In the genomic region with DNA sequence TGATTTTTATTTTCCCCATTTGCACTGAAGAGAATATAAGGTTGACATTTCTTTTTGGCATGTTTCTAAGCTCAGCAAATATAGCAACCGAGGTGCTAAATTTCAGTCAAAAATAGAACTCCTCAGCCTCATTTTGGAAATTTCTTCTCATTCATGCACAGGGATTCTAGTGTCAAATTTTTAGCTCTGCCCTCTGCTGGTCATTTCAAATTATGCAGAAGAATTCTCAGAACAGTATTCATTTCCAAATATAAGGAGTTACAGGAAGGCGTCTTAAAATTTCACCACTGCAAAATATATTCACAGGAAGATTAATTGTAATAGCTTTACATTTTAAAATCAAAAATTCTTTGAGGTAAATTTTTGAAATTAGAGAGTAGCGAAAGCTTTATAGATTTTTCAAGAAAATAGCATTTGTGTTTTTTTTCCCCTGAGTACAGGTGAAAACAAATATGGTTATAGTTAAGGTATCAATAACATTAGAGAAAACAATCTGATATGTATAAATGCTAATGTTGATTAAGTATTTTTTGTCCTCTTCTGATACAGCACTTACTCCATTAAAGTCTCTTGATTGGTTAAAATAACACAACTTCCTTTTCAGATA, we compare ENCODE assay signal across 8 cellular contexts. TPM values are rescaled to one million over a fixed set of nuclear protein-coding genes. Genes with fewer than 3 reads are reported as not detected.
A peak's percentile ranks its signal among the peaks of the same experiment; 100 is the strongest.
DNase-seq lines count a peak whose midpoint lies in the region; ATAC-seq, FAIRE-seq and TF ChIP-seq lines count a peak whose summit lies in the region.

No MANE protein-coding gene starts in this region.

- no peak overlapping the region for H3K23ac ChIP-seq in H1 (ENCODE audit: insufficient read length)

- H2AFZ ChIP-seq in H1 (ENCODE audit: low read length), result no peak overlapping the region

- DNase-seq in DMS 273 (lab: John Stamatoyannopoulos, UW; ENCODE audit: unreplicated experiment), result peak; percentile 62
- no peak for DNase-seq in DMS 273 treated with DMSO at 0.1 percent for 48 hours (lab: John Stamatoyannopoulos, UW)
- DNase-seq in NT2/D1 (ENCODE audit: low read depth, low spot score), result peak; percentile 30
- no peak for DNase-seq in H1 (ENCODE audit: low read depth in 1 of 2, low spot score in 2 of 2)
- DNase-seq in pancreas, result no peak

- no peaks in the 10 kb centered on the region for H4K20me1 ChIP-seq in H1 (replicated peaks in 1 of 2; ENCODE audit: control insufficient read depth in 1 of 2, insufficient read depth in 2 of 2, low read length in 2 of 2)

- FAIRE-seq in H1 (lab: Jason Lieb, UNC), result peak; percentile 42
- peak; percentile 93 for FAIRE-seq in pancreas (lab: Jason Lieb, UNC)

- H2BK5ac ChIP-seq in H1 (ENCODE audit: low read depth, low read length), result no peak overlapping the region

- no peak overlapping the region for H3K9ac ChIP-seq in NT2/D1 (ENCODE audit: insufficient read length, low read depth)
- no peak overlapping the region for H3K9ac ChIP-seq in H1 (replicated peaks in 1 of 4; ENCODE audit: extremely low read depth in 1 of 4, low read depth in 3 of 4, low read length in 3 of 4)

- H2BK120ac ChIP-seq in H1 (replicated peaks; ENCODE audit: low read depth, low read length), result no peak overlapping the region

- CTCF ChIA-PET in H1 (lab: Charles Lee; ENCODE audit: partially characterized antibody), result interaction anchor here (0.6 to 4.0 kb wide), 51 partner anchors 9 to 543 kb away, joined by 3 to 25 read pairs (median 4); partner anchors contain the start of gene FMN2

- peak; percentile 46 to 50 for TF ChIP-seq RAD21 in H1 (IDR thresholded peaks at IDR 0.05 in 1 of 2, conservative IDR thresholded peaks at IDR 0.05 in 1 of 2; ENCODE audit: low read depth in 2 of 2, low read length in 2 of 2)

- no peak overlapping the region for H2BK20ac ChIP-seq in H1 (ENCODE audit: low read length)

- H4K8ac ChIP-seq in H1 (ENCODE audit: extremely low read depth, insufficient read depth, low read length), result no peak overlapping the region

- H4K91ac ChIP-seq in H1 (replicated peaks; ENCODE audit: insufficient read length, low read length), result no peak overlapping the region

- POLR2A ChIA-PET in H1 (lab: Charles Lee; ENCODE audit: partially characterized antibody), result no interaction called here

- H3K79me2 ChIP-seq in H1 (ENCODE audit: control insufficient read depth in 1 of 2, insufficient read depth in 2 of 2, low read length in 2 of 2), result no peaks in the 10 kb centered on the region

- H3K27ac ChIP-seq in H1 (ENCODE audit: low read depth, low read length) (no peak overlapping the region), pancreas (no peak overlapping the region)

- WGBS in H1 (ENCODE audit: extremely low coverage in 1 of 2, insufficient coverage in 1 of 2, insufficient read length in 1 of 2, insufficient replicate concordance in 2 of 2, low coverage in 1 of 2, low lambda C conversion rate in 2 of 2, missing lambda C conversion rate in 1 of 2), 2 experiments, result 62% methylated on average over 3 of the region's 3 CpGs; no CpG with 5 or more reads in 1 of the 2 experiments
- WGBS in pancreas, 2 donors, result 31 to 32% methylated on average over 3 of the region's 3 CpGs

- H3K36me3 ChIP-seq in NT2/D1 (ENCODE audit: insufficient read depth, insufficient read length, low read length) (no peaks in the 10 kb centered on the region), H1 (ENCODE audit: control insufficient read depth in 2 of 4, insufficient read depth in 4 of 4, low read length in 3 of 4) (no peaks in the 10 kb centered on the region), pancreas (no peaks in the 10 kb centered on the region)

- intact Hi-C loops in pancreas (cut with DNase I), result loop anchor here in 1 of 3 donors (10.0 kb wide), 1 partner anchor 115 kb away; no protein-coding TSS in a partner anchor

- no peak overlapping the region for H3K4me2 ChIP-seq in H1 (ENCODE audit: insufficient read depth in 1 of 2, low read depth in 2 of 2, low read length in 2 of 2)

- no peak overlapping the region for H3K18ac ChIP-seq in H1 (ENCODE audit: extremely low read depth, low read length)

- H3K4me3 ChIP-seq in NT2/D1 (ENCODE audit: insufficient read length, low read depth), result no peak overlapping the region
- H3K4me3 ChIP-seq in H1 (ENCODE audit: extremely low read depth in 1 of 4, insufficient read depth in 2 of 4, low read depth in 3 of 4, low read length in 4 of 4), result no peak overlapping the region
- no peak overlapping the region for H3K4me3 ChIP-seq in pancreas

- H2AK5ac ChIP-seq in H1 (ENCODE audit: low read depth, low read length), result no peak overlapping the region

- H3K4ac ChIP-seq in H1 (replicated peaks; ENCODE audit: insufficient read length, low read depth, low read length), result no peak overlapping the region

- no peak overlapping the region for H2BK15ac ChIP-seq in H1 (ENCODE audit: low read length)

- ATAC-seq in HG02973 (IDR thresholded peaks at IDR 0.05; ENCODE audit: unreplicated experiment), result peak; percentile 56
- peak in 3 of 4 donors; percentile 39 to 70 (median 66) for ATAC-seq in pancreas
- no peak for ATAC-seq in GM19035 (IDR thresholded peaks at IDR 0.05; ENCODE audit: unreplicated experiment)
- no peak for ATAC-seq in HG03280 (IDR thresholded peaks at IDR 0.05; ENCODE audit: unreplicated experiment)

- no peak overlapping the region for H3K14ac ChIP-seq in H1 (ENCODE audit: insufficient read length)

- H3K23me2 ChIP-seq in H1 (ENCODE audit: low read depth, low read length), result no peaks in the 10 kb centered on the region

- TF ChIP-seq CTCF in H1 (IDR thresholded peaks at IDR 0.05; ENCODE audit: control extremely low read depth in 1 of 3, insufficient read depth in 1 of 3, low read depth in 1 of 3, low read length in 3 of 3) (peak in 2 of 3 experiments; percentile 37 to 47; a peak in 2 of 4 replicates), pancreas (IDR thresholded peaks at IDR 0.05) (peak; percentile 27 to 53 (median 51))

- H3K79me1 ChIP-seq in H1 (ENCODE audit: low read depth, low read length), result no peaks in the 10 kb centered on the region

- H3K56ac ChIP-seq in H1 (replicated peaks; ENCODE audit: insufficient read length, low read depth, low read length), result no peak overlapping the region

- H2BK12ac ChIP-seq in H1 (ENCODE audit: low read depth, low read length), result no peak overlapping the region

- H3K4me1 ChIP-seq in NT2/D1 (ENCODE audit: insufficient read depth, insufficient read length) (no peaks in the 10 kb centered on the region), H1 (replicated peaks in 1 of 4; ENCODE audit: control insufficient read depth in 3 of 4, insufficient read depth in 4 of 4, low read length in 3 of 4) (no peaks in the 10 kb centered on the region), pancreas (no peaks in the 10 kb centered on the region)

- TF ChIP-seq EP300 in H1 (IDR thresholded peaks at IDR 0.05; ENCODE audit: borderline replicate concordance in 1 of 2, low read depth in 2 of 2, low read length in 2 of 2), result no peak

- no peak overlapping the region for H4K5ac ChIP-seq in H1 (ENCODE audit: insufficient read length, low read depth, low read length)

- TF ChIP-seq POLR2A in H1 (IDR thresholded peaks at IDR 0.05; ENCODE audit: control extremely low read depth in 1 of 2, low read depth in 2 of 2, low read length in 2 of 2), result no peak

- no peaks in the 10 kb centered on the region for H3K27me3 ChIP-seq in NT2/D1 (ENCODE audit: insufficient read depth, insufficient read length)
- no peaks in the 10 kb centered on the region for H3K27me3 ChIP-seq in H1 (replicated peaks in 1 of 4; ENCODE audit: control insufficient read depth in 3 of 4, extremely low read depth in 1 of 4, insufficient read depth in 3 of 4, low read length in 3 of 4)
- H3K27me3 ChIP-seq in pancreas, result no peaks in the 10 kb centered on the region

- H3K9me3 ChIP-seq in NT2/D1 (ENCODE audit: insufficient read depth, low read length), result no peaks in the 10 kb centered on the region
- no peaks in the 10 kb centered on the region for H3K9me3 ChIP-seq in H1 (ENCODE audit: insufficient read depth in 2 of 2, low read depth in 1 of 2, low read length in 1 of 2)
- H3K9me3 ChIP-seq in pancreas, result no peaks in the 10 kb centered on the region

TF ChIP-seq in H1, 55 proteins besides CTCF, POLR2A, EP300 and RAD21:
- TF ChIP-seq CEBPB (IDR thresholded peaks at IDR 0.05; ENCODE audit: low read depth, low read length) (no peak), TAF7 (optimal IDR thresholded peaks at IDR 0.05; ENCODE audit: borderline replicate concordance, low read depth, low read length) (no peak), SIX5 (IDR thresholded peaks at IDR 0.05; ENCODE audit: low read depth, low read length) (no peak), BACH1 (IDR thresholded peaks at IDR 0.05; ENCODE audit: low read length) (no peak), HDAC6 (IDR thresholded peaks at IDR 0.05; ENCODE audit: low read depth, low read length) (no peak), CHD1 (IDR thresholded peaks at IDR 0.05; ENCODE audit: low read depth, low read length) (no peak), BRCA1 (IDR thresholded peaks at IDR 0.05; ENCODE audit: low read depth, low read length) (no peak), EGR1 (IDR thresholded peaks at IDR 0.05; ENCODE audit: borderline replicate concordance, low read depth, low read length) (no peak)

RNA-seq across cellular contexts. Expression of gene FMN2, which starts 57.9 kb away (rescaled TPM):
- 1.7 and 2.0 TPM in 2 replicates for total RNA-seq in H1 (2021; fragmentation: NEBNext Ultra II Directional; extraction: Animal tissue kit (Norgen Biotek cat#: 25700))
- polyA plus RNA-seq in H1 (2011; rRNA removed), result 0.31 and 0.83 TPM in 2 replicates
- polyA plus RNA-seq in H1 (2011; cell fraction: cytosol; rRNA removed), result 0.41 TPM
- polyA plus RNA-seq in H1 (2011; cell fraction: nucleus; rRNA removed), result 0.87 TPM
- polyA plus RNA-seq in H1 (2012, experiment 1 of 2), result 0.61 to 1.2 TPM (median 0.85 TPM) in 4 replicates
- 0.31 TPM for polyA plus RNA-seq in H1 (2012, experiment 2 of 2)
- 0.91 TPM for polyA plus RNA-seq in H1 (2013, experiment 1 of 2)
- polyA plus RNA-seq in H1 (2013, experiment 2 of 2), result 0.99 TPM
- polyA minus RNA-seq in H1 (2011; rRNA and poly(A)+ RNA removed), result 0.88 and 2.1 TPM in 2 replicates
- polyA minus RNA-seq in H1 (2011; cell fraction: cytosol; rRNA and poly(A)+ RNA removed), result 0.51 TPM
- polyA minus RNA-seq in H1 (2011; cell fraction: nucleus; rRNA and poly(A)+ RNA removed), result 3.4 TPM
- total RNA-seq in pancreas, result 1 to 10 TPM in 4 of 6 donors, under 1 TPM in 2; 0.56 to 3.5 (median 1.8) TPM
- 1 to 10 TPM; 1.7 to 8.2 TPM for polyA plus RNA-seq in pancreas

Comparison
In these comparisons a context has a peak if more than half of its experiments do, and no peak if none do; other contexts are left out.
1. DNase-seq: peak in DMS 273 (single experiment) and NT2/D1 (single experiment); none in DMS 273 treated with DMSO at 0.1 percent for 48 hours (single experiment), H1 (0 of 2) and pancreas (0 of 6).
2. ATAC-seq: peak in HG02973 (single experiment) and pancreas (3 of 4); none in GM19035 (single experiment) and HG03280 (single experiment).